In the genomic region with DNA sequence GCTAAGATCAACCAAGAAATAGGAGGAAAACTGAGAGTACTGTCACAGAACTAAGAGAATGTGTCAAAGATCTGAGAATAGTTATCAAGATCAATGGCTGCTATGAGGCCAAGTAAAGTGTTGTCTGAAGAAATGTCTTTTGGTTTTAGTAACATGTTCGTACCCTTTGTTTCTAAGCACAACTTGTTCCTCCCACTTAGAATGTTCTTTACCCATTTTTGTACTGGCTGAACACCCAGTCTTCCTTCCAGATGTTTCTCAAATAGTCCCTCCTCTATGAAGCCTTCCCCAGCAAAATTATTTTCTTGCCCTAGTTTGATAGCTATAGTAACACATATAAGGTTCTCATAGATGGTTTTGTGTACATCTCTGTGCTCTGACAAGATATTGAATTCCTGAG, we compare ENCODE assay signal across 26 cellular contexts.
"Had no signal": no experiment of that assay in that cellular context is flagged by ENCODE, and none has a peak within 500 bp of the region (broad histone marks: within the 10 kb centered on the region; RNA-seq: fewer than 3 reads in every experiment).

No MANE protein-coding gene starts in this region.

- H3K9me3 ChIP-seq: esophagus squamous epithelium, gastrocnemius medialis, heart right ventricle, left lung, lower lobe of right lung, mucosa of descending colon had no signal

- H3K4me3 ChIP-seq: esophagus squamous epithelium, gastrocnemius medialis, heart right ventricle, left lung, lower lobe of right lung, mucosa of descending colon had no signal

- H3K36me3 ChIP-seq: esophagus squamous epithelium, gastrocnemius medialis, heart right ventricle, lower lobe of right lung had no signal

- DNase-seq: cortex of kidney; effector CD8-positive, alpha-beta T cell; effector memory CD8-positive, alpha-beta T cell; endodermal cell; erythroblast; esophagus squamous epithelium; foreskin fibroblast; foreskin melanocyte; gastrocnemius medialis; glutamatergic neuron; head of caudate nucleus; heart right ventricle; hippocampal formation; left cardiac atrium; left lung; left ventricle myocardium superior; lower lobe of right lung; mesenchymal stem cell; mucosa of descending colon; naive B cell; naive thymus-derived CD8-positive, alpha-beta T cell had no signal

- FAIRE-seq: endometrium, islet of Langerhans, keratinocyte had no signal

- H3K27ac ChIP-seq: epithelial cell of prostate, esophagus squamous epithelium, heart right ventricle, left lung, lower lobe of right lung had no signal

- H3K27me3 ChIP-seq: esophagus squamous epithelium, gastrocnemius medialis, heart right ventricle, left lung had no signal

- H3K4me1 ChIP-seq: esophagus squamous epithelium, heart right ventricle, left lung, lower lobe of right lung had no signal

- ATAC-seq: effector memory CD8-positive, alpha-beta T cell; esophagus mucosa; left cardiac atrium; left lung; left ventricle myocardium superior; lower lobe of right lung; mucosa of descending colon; naive thymus-derived CD8-positive, alpha-beta T cell had no signal
